Comparison of ENCODE assay signal across 8 cellular contexts in the genomic region with DNA sequence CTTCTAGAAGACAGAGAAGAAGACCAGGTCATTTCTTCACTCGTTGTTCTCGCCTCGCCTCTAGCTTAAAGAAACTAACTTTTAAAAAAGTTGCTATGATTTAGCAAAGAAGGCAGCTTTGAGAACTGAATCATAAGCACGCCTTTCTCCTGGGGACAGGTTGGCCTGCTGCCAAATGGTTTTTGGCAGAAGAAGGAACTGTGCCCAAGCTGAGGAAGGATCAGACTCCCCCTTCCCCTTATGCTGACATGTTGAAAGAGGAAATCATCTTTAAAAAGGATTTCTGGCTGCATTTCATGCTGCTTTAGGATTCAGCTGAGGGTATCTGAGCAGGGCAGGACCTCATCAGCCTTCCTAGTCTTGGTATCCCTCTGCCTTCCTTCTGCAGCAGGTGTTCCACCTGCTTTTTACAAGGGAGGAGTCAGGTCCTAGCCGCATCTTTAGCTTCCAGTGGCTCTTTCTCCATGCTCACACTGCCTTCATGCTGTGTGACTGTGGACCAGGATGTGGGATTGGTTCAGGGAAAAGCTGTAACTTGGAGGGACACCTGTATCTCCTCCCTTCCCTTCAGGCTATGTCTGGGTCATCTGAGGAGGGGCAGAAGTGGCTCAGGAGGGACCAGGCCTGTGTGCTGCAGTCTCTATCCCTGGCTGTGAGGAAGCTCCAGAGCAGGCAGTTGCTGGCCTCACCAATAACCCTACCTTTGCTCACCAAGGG. TPM values are rescaled to one million over a fixed set of nuclear protein-coding genes. Genes with fewer than 3 reads are reported as not detected.
DNase-seq lines count a peak whose midpoint lies in the region; ATAC-seq and TF ChIP-seq lines count a peak whose summit lies in the region.

No MANE protein-coding gene starts in this region.

- TF ChIP-seq CTCF in RWPE1 (conservative IDR thresholded peaks at IDR 0.05; ENCODE audit: low read depth) = no peak
- TF ChIP-seq CTCF in fibroblast of mammary gland (conservative IDR thresholded peaks at IDR 0.05; ENCODE audit: control insufficient read depth, insufficient read depth, low read depth, low read length) = no peak

- H3K4me3 ChIP-seq in fibroblast of mammary gland (ENCODE audit: control insufficient read depth, low read depth, low read length) (no peak overlapping the region), rectal smooth muscle tissue (ENCODE audit: low read length) (peak overlapping the region; percentile 65)

- DNase-seq in G401 (ENCODE audit: low spot score) = peak; percentile 40
- DNase-seq in RWPE1 (ENCODE audit: low spot score) = no peak
- DNase-seq in fibroblast of mammary gland (ENCODE audit: low read depth) = peak; percentile 84
- no peak for DNase-seq in SHP77 treated with DMSO at 0.1 percent for 48 hours (lab: John Stamatoyannopoulos, UW)
- DNase-seq in T-helper 2 cell treated with Interferon-gamma antibody and Interleukin-4, amounts not matched to agents 5 μg/mL and 100 μg/mL, for 36 hours (ENCODE audit: low spot score) = no peak
- DNase-seq in NCI-H526 treated with DMSO at 0.1 percent for 48 hours (lab: John Stamatoyannopoulos, UW) = no peak

- POLR2A ChIA-PET in RWPE1 (lab: Yijun Ruan, JAX; ENCODE audit: low non-redundant PET) = interaction anchor here (1.2 kb wide), 1 partner anchor 13 kb away, joined by 3 read pairs; no protein-coding TSS in a partner anchor

- H3K4me1 ChIP-seq in rectal smooth muscle tissue (ENCODE audit: control insufficient read depth, insufficient read depth, low read length) = peaks cover 19% of the 10 kb centered on the region

- ATAC-seq in HG02798 (IDR thresholded peaks at IDR 0.05; ENCODE audit: poor library complexity, unreplicated experiment) = no peak

- no peak overlapping the region for H3K27ac Mint-ChIP-seq in T-helper 2 cell treated with Interferon-gamma antibody and Interleukin-4, amounts not matched to agents 5 μg/mL and 100 μg/mL, for 36 hours

- peak overlapping the region; percentile 43 for H3K9ac ChIP-seq in rectal smooth muscle tissue (ENCODE audit: low read length)

- in situ Hi-C loops in G401 (cut with HindIII; ENCODE audit: low sequenced_read_pairs) = no loop called here

- H3K9me3 Mint-ChIP-seq in T-helper 2 cell treated with Interferon-gamma antibody and Interleukin-4, amounts not matched to agents 5 μg/mL and 100 μg/mL, for 36 hours = no peaks in the 10 kb centered on the region

- H3K4me1 Mint-ChIP-seq in T-helper 2 cell treated with Interferon-gamma antibody and Interleukin-4, amounts not matched to agents 5 μg/mL and 100 μg/mL, for 36 hours (ENCODE audit: low read depth) = no peaks in the 10 kb centered on the region

- no peaks in the 10 kb centered on the region for H3K27me3 Mint-ChIP-seq in T-helper 2 cell treated with Interferon-gamma antibody and Interleukin-4, amounts not matched to agents 5 μg/mL and 100 μg/mL, for 36 hours (ENCODE audit: low read depth)

- H3K27me3 ChIP-seq in rectal smooth muscle tissue (ENCODE audit: control insufficient read depth, insufficient read depth, low read length) = no peaks in the 10 kb centered on the region

- CTCF ChIA-PET in RWPE1 (lab: Yijun Ruan, JAX) = interaction anchor here (0.7 to 1.6 kb wide), 3 partner anchors 23 to 1259 kb away, joined by 3 to 6 read pairs (median 5); no protein-coding TSS in a partner anchor

- H3K27ac ChIP-seq in RWPE1 = peak overlapping the region; percentile 81
- peak overlapping the region; percentile 99 for H3K27ac ChIP-seq in rectal smooth muscle tissue (ENCODE audit: low read depth, low read length)

- H3K4me3 Mint-ChIP-seq in T-helper 2 cell treated with Interferon-gamma antibody and Interleukin-4, amounts not matched to agents 5 μg/mL and 100 μg/mL, for 36 hours = no peak overlapping the region

- H3K36me3 Mint-ChIP-seq in T-helper 2 cell treated with Interferon-gamma antibody and Interleukin-4, amounts not matched to agents 5 μg/mL and 100 μg/mL, for 36 hours (ENCODE audit: low read depth) = no peaks in the 10 kb centered on the region

- H3K36me3 ChIP-seq in rectal smooth muscle tissue (ENCODE audit: control insufficient read depth, insufficient read depth, low read length) = peaks cover 8% of the 10 kb centered on the region

RNA-seq across cellular contexts. Expression of a gene that starts 34.1 kb away (rescaled TPM):
- 13.8 and 18.9 TPM in 2 replicates for total RNA-seq in G401 (2014; rRNA removed; shearing (Covaris generic))

Comparison
In these comparisons a context has a peak if more than half of its experiments do, and no peak if none do; other contexts are left out.
1. DNase-seq: peak in G401 (single experiment) and fibroblast of mammary gland (single experiment); none in RWPE1 (single experiment), SHP77 treated with DMSO at 0.1 percent for 48 hours (single experiment), T-helper 2 cell treated with Interferon-gamma antibody and Interleukin-4, amounts not matched to agents 5 μg/mL and 100 μg/mL, for 36 hours (single experiment) and NCI-H526 treated with DMSO at 0.1 percent for 48 hours (single experiment).